ENCODE assay signal across 9 cellular contexts in genomic region chr2:232698552-232699091, GRCh38. TPM values are rescaled to one million over a fixed set of nuclear protein-coding genes. Genes with fewer than 3 reads are reported as not detected.
DNase-seq lines count a peak whose midpoint lies in the region; ATAC-seq, FAIRE-seq and TF ChIP-seq lines count a peak whose summit lies in the region.
"Had no signal": no experiment of that assay in that cellular context is flagged by ENCODE, and none has a peak within 500 bp of the region (broad histone marks: within the 10 kb centered on the region; RNA-seq: fewer than 3 reads in every experiment).

No MANE protein-coding gene starts in this region.

- ATAC-seq in pancreas: no peak

- H3K79me2 ChIP-seq in DOHH2 (ENCODE audit: control insufficient read depth, low read length): peaks cover 64% of the 10 kb centered on the region
- H3K79me2 ChIP-seq in OCI-LY7 (ENCODE audit: insufficient read depth, low read depth, low read length): peaks cover 51% of the 10 kb centered on the region

- H3K36me3 ChIP-seq in DOHH2 (ENCODE audit: control insufficient read depth, low read length) (peaks cover 36% of the 10 kb centered on the region), OCI-LY7 (ENCODE audit: insufficient read depth, low read length) (peaks cover 35% of the 10 kb centered on the region), pancreas (peaks cover 0 to 3% (median 0%) of the 10 kb centered on the region in 3 donors)

- peak overlapping the region; percentile 98 for H3K4me3 Mint-ChIP-seq in endothelial cell (ENCODE audit: unreplicated experiment)

- intact Hi-C loops in OCI-LY7 (cut with micrococcal nuclease; ENCODE audit: unreplicated experiment) (no loop called here), pancreas (cut with DNase I) (no loop called here)

- CTCF ChIA-PET in OCI-LY7 (lab: Charles Lee; ENCODE audit: unreplicated experiment): no interaction called here

- H3K4me2 ChIP-seq in DOHH2 (ENCODE audit: low read length) (peak overlapping the region; percentile 88), OCI-LY7 (ENCODE audit: low read length) (peak overlapping the region; percentile 88)

- H3K36me3 Mint-ChIP-seq in endothelial cell (ENCODE audit: low read depth, unreplicated experiment): peaks cover 3% of the 10 kb centered on the region

- H3K4me1 ChIP-seq in DOHH2 (ENCODE audit: control insufficient read depth, low read length) (peaks cover 28% of the 10 kb centered on the region), OCI-LY7 (ENCODE audit: insufficient read depth, low read length, poor library complexity, severe bottlenecking) (peaks cover 31% of the 10 kb centered on the region), pancreas (peaks cover 12 to 33% (median 33%) of the 10 kb centered on the region in 3 donors)

- no peaks in the 10 kb centered on the region for H3K9me3 ChIP-seq in DOHH2 (ENCODE audit: control insufficient read depth, insufficient read depth, low read length)
- H3K9me3 ChIP-seq in OCI-LY7 (ENCODE audit: low read length): no peaks in the 10 kb centered on the region
- no peaks in the 10 kb centered on the region for H3K9me3 ChIP-seq in pancreas

- H3K27me3 Mint-ChIP-seq in endothelial cell (ENCODE audit: unreplicated experiment): peaks cover 2% of the 10 kb centered on the region

- H3K27ac ChIP-seq in DOHH2 (ENCODE audit: low read depth, low read length): no peak overlapping the region
- H3K27ac ChIP-seq in OCI-LY7 (ENCODE audit: low read depth, low read length, poor library complexity, severe bottlenecking): no peak overlapping the region
- peak overlapping the region in 2 of 4 donors; percentile 97 for H3K27ac ChIP-seq in pancreas

- TF ChIP-seq CTCF in DOHH2 (IDR thresholded peaks at IDR 0.05; ENCODE audit: low read depth, low read length, poor library complexity, severe bottlenecking): no peak
- no peak for TF ChIP-seq CTCF in OCI-LY7 (conservative IDR thresholded peaks at IDR 0.05; ENCODE audit: low read length)
- TF ChIP-seq CTCF in endothelial cell (IDR thresholded peaks at IDR 0.05; ENCODE audit: unreplicated experiment): no peak
- TF ChIP-seq CTCF in pancreas (IDR thresholded peaks at IDR 0.05): no peak

- H3K4me3 ChIP-seq in DOHH2 (ENCODE audit: low read length): peak overlapping the region; percentile 91
- peak overlapping the region; percentile 99 for H3K4me3 ChIP-seq in OCI-LY7 (ENCODE audit: low read depth, low read length, poor library complexity, severe bottlenecking)
- peak overlapping the region in 3 of 4 donors; percentile 83 to 97 (median 97) for H3K4me3 ChIP-seq in pancreas

- no peak overlapping the region for H3K27ac Mint-ChIP-seq in endothelial cell (ENCODE audit: unreplicated experiment)

- H3K27me3 ChIP-seq in DOHH2 (ENCODE audit: control insufficient read depth, low read length): no peaks in the 10 kb centered on the region; the same call in 1 of the 2 replicates
- no peaks in the 10 kb centered on the region for H3K27me3 ChIP-seq in pancreas

- H3K9me2 ChIP-seq in DOHH2 (replicated peaks; ENCODE audit: control insufficient read depth, low read length) (no peaks in the 10 kb centered on the region), OCI-LY7 (ENCODE audit: insufficient read depth, low read length) (no peaks in the 10 kb centered on the region)

- H3K4me1 Mint-ChIP-seq in endothelial cell (ENCODE audit: unreplicated experiment): peaks cover 26% of the 10 kb centered on the region

- no peak for DNase-seq in OCI-LY7 (ENCODE audit: low spot score)
- no peak for DNase-seq in endothelial cell (ENCODE audit: low spot score)
- DNase-seq in pancreas: no peak
- DNase-seq in GM19238 (ENCODE audit: insufficient read length, low spot score): no peak
- DNase-seq in Ammon's horn (ENCODE audit: low spot score): no peak
- no peak for DNase-seq in nucleus accumbens (lab: John Stamatoyannopoulos, UW)
- DNase-seq in cerebellar nuclear complex (lab: John Stamatoyannopoulos, UW): no peak
- DNase-seq: NCI-H187 treated with DMSO at 0.1 percent for 48 hours had no signal

- H4K20me1 ChIP-seq in DOHH2 (ENCODE audit: control insufficient read depth, insufficient read depth, low read depth, low read length): peaks cover 11% of the 10 kb centered on the region; the same call in 1 of the 2 replicates
- peaks cover 8% of the 10 kb centered on the region; the same call in 1 of the 2 replicates for H4K20me1 ChIP-seq in OCI-LY7 (ENCODE audit: insufficient read depth, low read length)

- no peak overlapping the region for H2AFZ ChIP-seq in OCI-LY7 (ENCODE audit: low read length)

- no peaks in the 10 kb centered on the region for H3K9me3 Mint-ChIP-seq in endothelial cell (ENCODE audit: unreplicated experiment)

- TSS peak; percentile 64 for BruUV-seq in OCI-LY7 (replicated peaks; lab: Mats Ljungman, UMichigan)

- no peak for FAIRE-seq in pancreas (lab: Jason Lieb, UNC)

- 24 to 31% methylated on average over 4 of the region's 4 CpGs for WGBS in pancreas, 2 donors

- H3F3A ChIP-seq in DOHH2 (ENCODE audit: control insufficient read depth, insufficient read depth): no peaks in the 10 kb centered on the region

- POLR2A ChIA-PET in OCI-LY7 (lab: Charles Lee): no interaction called here

RNA-seq across cellular contexts. Expression of gene GIGYF2, which starts 1.5 kb away (rescaled TPM):
- total RNA-seq in OCI-LY7 (2014; rRNA removed; shearing (Covaris generic)): 39.1 and 50.5 TPM in 2 replicates
- total RNA-seq in OCI-LY7 (2022) (60.9 and 64.8 TPM in 2 replicates), endothelial cell (ENCODE audit: unreplicated experiment) (61.1 TPM), pancreas (10 to 100 TPM; 33.6 to 50.9 (median 41.7) TPM)
- 10 to 100 TPM; 17.4 to 19.5 TPM for polyA plus RNA-seq in pancreas
